Comparison of ENCODE assay signal across 32 cellular contexts in the genomic region with DNA sequence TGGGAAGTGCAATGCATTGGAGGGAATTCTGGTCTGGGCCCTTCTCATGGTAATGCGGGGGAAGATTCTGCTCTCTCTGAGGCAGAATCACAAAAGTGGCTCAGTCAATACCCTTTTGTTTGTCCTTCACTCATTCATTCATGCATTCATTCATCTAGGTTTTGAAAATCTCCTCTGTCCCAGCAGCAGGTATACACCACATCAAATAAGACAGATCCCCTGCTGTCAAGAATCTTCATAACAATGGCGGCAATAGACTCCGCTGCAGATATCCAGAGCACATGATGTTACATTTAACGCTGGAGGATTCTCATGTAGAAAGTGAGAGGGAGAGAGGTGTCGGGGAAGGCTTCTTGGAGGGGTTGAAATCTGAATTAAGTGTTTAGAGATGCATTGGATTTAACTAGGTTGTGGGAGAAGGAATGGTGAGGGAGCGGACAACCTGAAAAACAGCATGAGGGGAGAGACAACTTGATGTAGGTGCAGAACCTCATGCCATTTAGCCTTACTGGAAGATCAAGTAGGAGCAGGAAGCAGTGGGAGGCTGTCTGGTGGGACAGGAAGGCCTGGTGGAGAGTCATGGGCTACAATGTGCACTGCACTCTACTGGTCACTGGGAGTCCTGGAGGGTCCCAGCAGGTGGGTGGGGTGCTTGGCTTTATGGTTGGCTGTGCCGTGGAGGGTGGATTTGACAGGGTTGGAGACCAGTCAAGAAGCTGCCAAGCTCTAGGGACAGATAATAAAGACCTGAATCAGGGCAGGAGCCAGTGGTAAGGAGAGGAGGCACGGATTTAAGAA. TPM values are rescaled to one million over a fixed set of nuclear protein-coding genes. Genes with fewer than 3 reads are reported as not detected.
"Had no signal": no experiment of that assay in that cellular context is flagged by ENCODE, and none has a peak within 500 bp of the region (broad histone marks: within the 10 kb centered on the region; RNA-seq: fewer than 3 reads in every experiment).

No MANE protein-coding gene starts in this region.

- H3K27ac ChIP-seq: esophagus muscularis mucosa, foreskin keratinocyte, ovary, right lobe of liver, transverse colon, VCaP had no signal

- H3K4me3 ChIP-seq: esophagus muscularis mucosa, heart left ventricle, ovary, right lobe of liver, transverse colon, uterus had no signal

- H3K27me3 Mint-ChIP-seq: progenitor cell of endocrine pancreas had no signal

- H3K27me3 ChIP-seq: esophagus muscularis mucosa, foreskin keratinocyte, heart left ventricle, ovary, right lobe of liver, transverse colon, uterus had no signal

- H3K9me3 ChIP-seq: esophagus muscularis mucosa, heart left ventricle, ovary, right lobe of liver, transverse colon, uterus had no signal

- ATAC-seq: activated CD8-positive, alpha-beta T cell treated with anti-CD3 and anti-CD28 coated beads for 36 hours; activated T-cell treated with anti-CD3 and anti-CD28 coated beads, Interleukin-2, amount 50 U/mL, for 4 hours; activated T-helper 17 cell treated with anti-CD3 and anti-CD28 coated beads, Interleukin-2, amount 50 U/mL, for 72 hours; foreskin keratinocyte; heart left ventricle; left cardiac atrium; left ventricle myocardium superior; naive thymus-derived CD4-positive, alpha-beta T cell; right lobe of liver had no signal

- H3K4me1 Mint-ChIP-seq: activated CD4-positive, alpha-beta T cell treated with anti-CD3 and anti-CD28 coated beads, Interleukin-2, amount 10 ng/mL, durations not matched to agents 7 days and 5 days; naive thymus-derived CD4-positive, alpha-beta T cell had no signal

- H3K9me3 Mint-ChIP-seq: activated CD4-positive, alpha-beta T cell treated with anti-CD3 and anti-CD28 coated beads, Interleukin-2, amount 10 ng/mL, durations not matched to agents 7 days and 5 days; activated CD8-positive, alpha-beta T cell treated with anti-CD3 and anti-CD28 coated beads for 36 hours; activated T-cell treated with anti-CD3 and anti-CD28 coated beads, Interleukin-2, amount 50 U/mL, for 4 hours; mesothelial cell of epicardium had no signal

- H3K4me1 ChIP-seq: right lobe of liver, uterus had no signal

- H3K36me3 ChIP-seq: esophagus muscularis mucosa, heart left ventricle, ovary, right lobe of liver, transverse colon, uterus had no signal

- H3K27ac Mint-ChIP-seq: activated CD4-positive, alpha-beta T cell treated with anti-CD3 and anti-CD28 coated beads, Interleukin-2, amount 10 ng/mL, durations not matched to agents 7 days and 5 days; activated CD8-positive, alpha-beta T cell treated with anti-CD3 and anti-CD28 coated beads for 36 hours; activated T-helper 17 cell treated with anti-CD3 and anti-CD28 coated beads, Interleukin-2, amount 50 U/mL, for 72 hours; mesothelial cell of epicardium; progenitor cell of endocrine pancreas had no signal

- H3K4me3 Mint-ChIP-seq: activated CD4-positive, alpha-beta T cell treated with anti-CD3 and anti-CD28 coated beads, Interleukin-2, amount 10 ng/mL, durations not matched to agents 7 days and 5 days; activated CD8-positive, alpha-beta T cell treated with anti-CD3 and anti-CD28 coated beads for 36 hours; activated T-cell treated with anti-CD3 and anti-CD28 coated beads, Interleukin-2, amount 50 U/mL, for 4 hours; activated T-helper 17 cell treated with anti-CD3 and anti-CD28 coated beads, Interleukin-2, amount 50 U/mL, for 72 hours; mesothelial cell of epicardium; naive thymus-derived CD4-positive, alpha-beta T cell had no signal

- DNase-seq: activated CD4-positive, alpha-beta T cell treated with anti-CD3 and anti-CD28 coated beads, Interleukin-2, amount 10 ng/mL, durations not matched to agents 7 days and 5 days; activated CD4-positive, CD25-positive, alpha-beta regulatory T cell treated with anti-CD3 and anti-CD28 coated beads, Interleukin-2, amount 50 U/mL, for 72 hours; activated CD8-positive, alpha-beta T cell treated with anti-CD3 and anti-CD28 coated beads for 36 hours; activated gamma-delta T cell treated with Interleukin-2 at 50 U/mL for 16 hours; activated naive CD4-positive, alpha-beta T cell treated with anti-CD3 and anti-CD28 coated beads, Interleukin-2, amount 50 U/mL, for 16 hours; activated T-cell treated with anti-CD3 and anti-CD28 coated beads, Interleukin-2, amount 50 U/mL, for 4 hours; amniotic stem cell; caudate nucleus; foreskin keratinocyte; heart left ventricle; hypothalamus; left cardiac atrium; left ventricle myocardium superior; naive thymus-derived CD4-positive, alpha-beta T cell; ovary; right lobe of liver; stimulated activated CD4-positive, alpha-beta T cell treated with anti-CD3 and anti-CD28 coated beads, Interleukin-2, amount 100 ng/mL, for 48 hours; stimulated activated naive CD4-positive, alpha-beta T cell treated with Interleukin-2 at 50 U/mL for 16 hours; T-helper 9 cell; transverse colon; uterus had no signal

RNA-seq across cellular contexts. Expression of a gene that starts 5.2 kb away (rescaled TPM):
- total RNA-seq: activated CD4-positive, alpha-beta T cell treated with anti-CD3 and anti-CD28 coated beads, Interleukin-2, amount 10 ng/mL, durations not matched to agents 7 days and 5 days; activated CD8-positive, alpha-beta T cell treated with anti-CD3 and anti-CD28 coated beads for 36 hours; activated T-cell treated with anti-CD3 and anti-CD28 coated beads, Interleukin-2, amount 50 U/mL, for 4 hours; activated T-helper 17 cell treated with anti-CD3 and anti-CD28 coated beads, Interleukin-2, amount 50 U/mL, for 72 hours; lung microvascular endothelial cell; mesothelial cell of epicardium; naive thymus-derived CD4-positive, alpha-beta T cell; progenitor cell of endocrine pancreas; renal cortical epithelial cell; temporal lobe had no signal
- polyA plus RNA-seq: naive thymus-derived CD4-positive, alpha-beta T cell; neural cell had no signal

RNA-seq across cellular contexts. Expression of a gene that starts 25.8 kb away (rescaled TPM):
- total RNA-seq: activated CD4-positive, alpha-beta T cell treated with anti-CD3 and anti-CD28 coated beads, Interleukin-2, amount 10 ng/mL, durations not matched to agents 7 days and 5 days; activated CD8-positive, alpha-beta T cell treated with anti-CD3 and anti-CD28 coated beads for 36 hours; activated T-cell treated with anti-CD3 and anti-CD28 coated beads, Interleukin-2, amount 50 U/mL, for 4 hours; activated T-helper 17 cell treated with anti-CD3 and anti-CD28 coated beads, Interleukin-2, amount 50 U/mL, for 72 hours; chondrocyte; esophagus muscularis mucosa; left cardiac atrium; lung microvascular endothelial cell; mesothelial cell of epicardium; naive thymus-derived CD4-positive, alpha-beta T cell; renal cortical epithelial cell; skeletal muscle tissue had no signal
- polyA plus RNA-seq: foreskin keratinocyte had no signal
